ENCODE assay signal across 1 cellular context in the genomic region with DNA sequence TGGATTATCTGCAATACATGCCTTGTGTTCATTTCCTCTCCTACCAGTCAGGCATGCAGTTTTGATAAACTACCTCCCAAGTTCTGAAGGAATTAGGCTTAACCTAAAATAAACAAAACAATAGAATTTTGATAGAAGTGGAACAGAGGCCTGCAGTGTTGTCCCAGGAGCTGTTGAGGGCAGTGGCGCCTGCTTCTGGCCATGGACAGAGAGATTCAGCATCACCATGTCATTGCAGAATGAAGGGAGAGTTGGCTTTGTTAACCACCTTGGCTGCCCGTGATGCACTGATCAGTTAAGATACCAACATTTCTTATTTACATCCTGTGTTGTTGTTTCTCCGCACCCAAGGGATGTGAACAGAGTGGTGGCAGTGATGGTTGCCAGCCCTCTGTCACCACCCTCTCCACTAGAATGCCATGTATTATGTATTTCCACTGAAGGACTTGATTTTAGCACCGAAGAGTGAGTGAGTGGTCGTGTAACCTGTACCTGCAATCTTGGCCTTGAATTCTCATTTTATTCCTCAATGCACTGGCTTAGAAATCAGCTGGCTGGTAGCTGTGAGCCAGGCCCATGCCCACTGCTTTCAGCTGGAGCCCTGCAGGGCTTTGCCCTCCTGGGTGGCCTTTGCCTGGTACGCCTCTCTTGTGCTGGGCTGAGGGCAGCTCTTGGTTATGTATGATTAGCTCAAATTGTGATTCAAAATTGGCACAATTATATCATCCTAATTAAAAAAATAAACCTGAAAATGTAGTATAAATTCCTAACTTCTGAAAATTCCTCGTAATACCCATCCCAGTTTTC.
TF ChIP-seq lines count a peak whose summit lies in the region.

No MANE protein-coding gene starts in this region.

TF ChIP-seq in GM23338, 12 proteins besides CTCF, POLR2A, EP300 and RAD21 (continued from another document):
- TF ChIP-seq, protein P1, sequence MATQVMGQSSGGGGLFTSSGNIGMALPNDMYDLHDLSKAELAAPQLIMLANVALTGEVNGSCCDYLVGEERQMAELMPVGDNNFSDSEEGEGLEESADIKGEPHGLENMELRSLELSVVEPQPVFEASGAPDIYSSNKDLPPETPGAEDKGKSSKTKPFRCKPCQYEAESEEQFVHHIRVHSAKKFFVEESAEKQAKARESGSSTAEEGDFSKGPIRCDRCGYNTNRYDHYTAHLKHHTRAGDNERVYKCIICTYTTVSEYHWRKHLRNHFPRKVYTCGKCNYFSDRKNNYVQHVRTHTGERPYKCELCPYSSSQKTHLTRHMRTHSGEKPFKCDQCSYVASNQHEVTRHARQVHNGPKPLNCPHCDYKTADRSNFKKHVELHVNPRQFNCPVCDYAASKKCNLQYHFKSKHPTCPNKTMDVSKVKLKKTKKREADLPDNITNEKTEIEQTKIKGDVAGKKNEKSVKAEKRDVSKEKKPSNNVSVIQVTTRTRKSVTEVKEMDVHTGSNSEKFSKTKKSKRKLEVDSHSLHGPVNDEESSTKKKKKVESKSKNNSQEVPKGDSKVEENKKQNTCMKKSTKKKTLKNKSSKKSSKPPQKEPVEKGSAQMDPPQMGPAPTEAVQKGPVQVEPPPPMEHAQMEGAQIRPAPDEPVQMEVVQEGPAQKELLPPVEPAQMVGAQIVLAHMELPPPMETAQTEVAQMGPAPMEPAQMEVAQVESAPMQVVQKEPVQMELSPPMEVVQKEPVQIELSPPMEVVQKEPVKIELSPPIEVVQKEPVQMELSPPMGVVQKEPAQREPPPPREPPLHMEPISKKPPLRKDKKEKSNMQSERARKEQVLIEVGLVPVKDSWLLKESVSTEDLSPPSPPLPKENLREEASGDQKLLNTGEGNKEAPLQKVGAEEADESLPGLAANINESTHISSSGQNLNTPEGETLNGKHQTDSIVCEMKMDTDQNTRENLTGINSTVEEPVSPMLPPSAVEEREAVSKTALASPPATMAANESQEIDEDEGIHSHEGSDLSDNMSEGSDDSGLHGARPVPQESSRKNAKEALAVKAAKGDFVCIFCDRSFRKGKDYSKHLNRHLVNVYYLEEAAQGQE (IDR thresholded peaks at IDR 0.05; ENCODE audit: unreplicated experiment), result no peak
- no peak for TF ChIP-seq NANOG (IDR thresholded peaks at IDR 0.05; ENCODE audit: borderline replicate concordance)
- TF ChIP-seq, protein P2, sequence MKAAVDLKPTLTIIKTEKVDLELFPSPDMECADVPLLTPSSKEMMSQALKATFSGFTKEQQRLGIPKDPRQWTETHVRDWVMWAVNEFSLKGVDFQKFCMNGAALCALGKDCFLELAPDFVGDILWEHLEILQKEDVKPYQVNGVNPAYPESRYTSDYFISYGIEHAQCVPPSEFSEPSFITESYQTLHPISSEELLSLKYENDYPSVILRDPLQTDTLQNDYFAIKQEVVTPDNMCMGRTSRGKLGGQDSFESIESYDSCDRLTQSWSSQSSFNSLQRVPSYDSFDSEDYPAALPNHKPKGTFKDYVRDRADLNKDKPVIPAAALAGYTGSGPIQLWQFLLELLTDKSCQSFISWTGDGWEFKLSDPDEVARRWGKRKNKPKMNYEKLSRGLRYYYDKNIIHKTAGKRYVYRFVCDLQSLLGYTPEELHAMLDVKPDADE (IDR thresholded peaks at IDR 0.05), result no peak
- TF ChIP-seq EZH2phosphoT487 (IDR thresholded peaks at IDR 0.05; ENCODE audit: unreplicated experiment), result no peak
- no peak for TF ChIP-seq CREB1 (CRISPR knock-in tag; IDR thresholded peaks at IDR 0.05; ENCODE audit: low read depth)
- no peak for TF ChIP-seq EZH2 (IDR thresholded peaks at IDR 0.05; ENCODE audit: low read depth, unreplicated experiment)
- TF ChIP-seq JUNB (IDR thresholded peaks at IDR 0.05; ENCODE audit: unreplicated experiment), result no peak
- TF ChIP-seq, protein P3, sequence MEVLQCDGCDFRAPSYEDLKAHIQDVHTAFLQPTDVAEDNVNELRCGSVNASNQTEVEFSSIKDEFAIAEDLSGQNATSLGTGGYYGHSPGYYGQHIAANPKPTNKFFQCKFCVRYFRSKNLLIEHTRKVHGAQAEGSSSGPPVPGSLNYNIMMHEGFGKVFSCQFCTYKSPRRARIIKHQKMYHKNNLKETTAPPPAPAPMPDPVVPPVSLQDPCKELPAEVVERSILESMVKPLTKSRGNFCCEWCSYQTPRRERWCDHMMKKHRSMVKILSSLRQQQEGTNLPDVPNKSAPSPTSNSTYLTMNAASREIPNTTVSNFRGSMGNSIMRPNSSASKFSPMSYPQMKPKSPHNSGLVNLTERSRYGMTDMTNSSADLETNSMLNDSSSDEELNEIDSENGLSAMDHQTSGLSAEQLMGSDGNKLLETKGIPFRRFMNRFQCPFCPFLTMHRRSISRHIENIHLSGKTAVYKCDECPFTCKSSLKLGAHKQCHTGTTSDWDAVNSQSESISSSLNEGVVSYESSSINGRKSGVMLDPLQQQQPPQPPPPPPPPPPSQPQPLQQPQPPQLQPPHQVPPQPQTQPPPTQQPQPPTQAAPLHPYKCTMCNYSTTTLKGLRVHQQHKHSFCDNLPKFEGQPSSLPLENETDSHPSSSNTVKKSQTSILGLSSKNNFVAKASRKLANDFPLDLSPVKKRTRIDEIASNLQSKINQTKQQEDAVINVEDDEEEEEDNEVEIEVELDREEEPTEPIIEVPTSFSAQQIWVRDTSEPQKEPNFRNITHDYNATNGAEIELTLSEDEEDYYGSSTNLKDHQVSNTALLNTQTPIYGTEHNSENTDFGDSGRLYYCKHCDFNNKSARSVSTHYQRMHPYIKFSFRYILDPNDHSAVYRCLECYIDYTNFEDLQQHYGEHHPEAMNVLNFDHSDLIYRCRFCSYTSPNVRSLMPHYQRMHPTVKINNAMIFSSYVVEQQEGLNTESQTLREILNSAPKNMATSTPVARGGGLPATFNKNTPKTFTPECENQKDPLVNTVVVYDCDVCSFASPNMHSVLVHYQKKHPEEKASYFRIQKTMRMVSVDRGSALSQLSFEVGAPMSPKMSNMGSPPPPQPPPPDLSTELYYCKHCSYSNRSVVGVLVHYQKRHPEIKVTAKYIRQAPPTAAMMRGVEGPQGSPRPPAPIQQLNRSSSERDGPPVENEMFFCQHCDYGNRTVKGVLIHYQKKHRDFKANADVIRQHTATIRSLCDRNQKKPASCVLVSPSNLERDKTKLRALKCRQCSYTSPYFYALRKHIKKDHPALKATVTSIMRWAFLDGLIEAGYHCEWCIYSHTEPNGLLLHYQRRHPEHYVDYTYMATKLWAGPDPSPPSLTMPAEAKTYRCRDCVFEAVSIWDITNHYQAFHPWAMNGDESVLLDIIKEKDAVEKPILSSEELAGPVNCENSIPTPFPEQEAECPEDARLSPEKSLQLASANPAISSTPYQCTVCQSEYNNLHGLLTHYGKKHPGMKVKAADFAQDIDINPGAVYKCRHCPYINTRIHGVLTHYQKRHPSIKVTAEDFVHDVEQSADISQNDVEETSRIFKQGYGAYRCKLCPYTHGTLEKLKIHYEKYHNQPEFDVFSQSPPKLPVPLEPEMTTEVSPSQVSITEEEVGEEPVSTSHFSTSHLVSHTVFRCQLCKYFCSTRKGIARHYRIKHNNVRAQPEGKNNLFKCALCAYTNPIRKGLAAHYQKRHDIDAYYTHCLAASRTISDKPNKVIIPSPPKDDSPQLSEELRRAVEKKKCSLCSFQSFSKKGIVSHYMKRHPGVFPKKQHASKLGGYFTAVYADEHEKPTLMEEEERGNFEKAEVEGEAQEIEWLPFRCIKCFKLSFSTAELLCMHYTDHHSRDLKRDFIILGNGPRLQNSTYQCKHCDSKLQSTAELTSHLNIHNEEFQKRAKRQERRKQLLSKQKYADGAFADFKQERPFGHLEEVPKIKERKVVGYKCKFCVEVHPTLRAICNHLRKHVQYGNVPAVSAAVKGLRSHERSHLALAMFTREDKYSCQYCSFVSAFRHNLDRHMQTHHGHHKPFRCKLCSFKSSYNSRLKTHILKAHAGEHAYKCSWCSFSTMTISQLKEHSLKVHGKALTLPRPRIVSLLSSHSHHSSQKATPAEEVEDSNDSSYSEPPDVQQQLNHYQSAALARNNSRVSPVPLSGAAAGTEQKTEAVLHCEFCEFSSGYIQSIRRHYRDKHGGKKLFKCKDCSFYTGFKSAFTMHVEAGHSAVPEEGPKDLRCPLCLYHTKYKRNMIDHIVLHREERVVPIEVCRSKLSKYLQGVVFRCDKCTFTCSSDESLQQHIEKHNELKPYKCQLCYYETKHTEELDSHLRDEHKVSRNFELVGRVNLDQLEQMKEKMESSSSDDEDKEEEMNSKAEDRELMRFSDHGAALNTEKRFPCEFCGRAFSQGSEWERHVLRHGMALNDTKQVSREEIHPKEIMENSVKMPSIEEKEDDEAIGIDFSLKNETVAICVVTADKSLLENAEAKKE (CRISPR knock-in tag; IDR thresholded peaks at IDR 0.05), result no peak
- no peak for TF ChIP-seq POLR2AphosphoS5 (IDR thresholded peaks at IDR 0.05; ENCODE audit: low read depth)
